21 cellular contexts compared by ENCODE assay signal in the genomic region with DNA sequence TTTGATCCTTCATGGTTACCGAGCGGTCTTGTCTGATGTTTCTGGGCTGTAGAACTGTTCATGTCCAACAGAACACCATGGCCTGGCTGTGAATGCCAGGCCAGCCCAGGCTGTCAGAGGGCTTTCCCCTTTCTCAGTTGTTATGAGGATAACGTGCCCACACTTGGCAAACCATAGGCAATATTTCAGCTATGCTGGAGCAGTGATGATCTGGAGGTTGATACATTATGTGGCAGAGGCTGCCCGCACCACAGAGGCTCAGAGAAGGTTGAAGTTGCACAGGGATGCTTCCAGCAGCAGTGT.
"Had no signal": no experiment of that assay in that cellular context is flagged by ENCODE, and none has a peak within 500 bp of the region (broad histone marks: within the 10 kb centered on the region; RNA-seq: fewer than 3 reads in every experiment).

No MANE protein-coding gene starts in this region.

- H3K9me3 ChIP-seq: ascending aorta, ovary, psoas muscle, tibial artery, uterus had no signal

- H3K36me3 ChIP-seq: ascending aorta, ovary, tibial artery, uterus had no signal

- H3K27ac Mint-ChIP-seq: activated B cell treated with CpG ODN at 0.5 μM for 24 hours; activated naive CD4-positive, alpha-beta T cell treated with anti-CD3 and anti-CD28 coated beads for 36 hours; activated T-helper 17 cell treated with anti-CD3 and anti-CD28 coated beads, Interleukin-2, amount 50 U/mL, for 72 hours; natural killer cell; stimulated activated naive B cell treated with anti-CD40 and anti-IgM and Interleukin-4, amounts not matched to agents 10 μg/mL and 1 μg/mL and 100 μg/mL, for 72 hours had no signal

- H3K27me3 ChIP-seq: ascending aorta, ovary had no signal

- H3K27ac ChIP-seq: ascending aorta, ovary, psoas muscle, SK-N-MC, tibial artery, uterus had no signal

- H3K4me1 ChIP-seq: ascending aorta, psoas muscle, tibial artery, uterus had no signal

- ATAC-seq: activated T-helper 17 cell treated with anti-CD3 and anti-CD28 coated beads, Interleukin-2, amount 50 U/mL, for 72 hours; left ventricle myocardium superior; natural killer cell; psoas muscle; sciatic nerve; stimulated activated naive B cell treated with anti-CD40 and anti-IgM and Interleukin-4, amounts not matched to agents 10 μg/mL and 1 μg/mL and 100 μg/mL, for 72 hours had no signal

- H3K4me3 ChIP-seq: ascending aorta, ovary, psoas muscle, SK-N-MC, tibial artery, uterus had no signal

- H3K9me3 Mint-ChIP-seq: activated B cell treated with CpG ODN at 0.5 μM for 24 hours; activated naive CD4-positive, alpha-beta T cell treated with anti-CD3 and anti-CD28 coated beads for 36 hours; activated T-helper 17 cell treated with anti-CD3 and anti-CD28 coated beads, Interleukin-2, amount 50 U/mL, for 72 hours; immature natural killer cell; natural killer cell; stimulated activated naive B cell treated with anti-CD40 and anti-IgM and Interleukin-4, amounts not matched to agents 10 μg/mL and 1 μg/mL and 100 μg/mL, for 72 hours had no signal

- DNase-seq: activated B cell treated with CpG ODN at 0.5 μM for 24 hours; activated CD4-positive, alpha-beta T cell treated with anti-CD3 and anti-CD28 coated beads, Interleukin-2, amount 50 U/mL, for 1 hour; activated naive CD4-positive, alpha-beta T cell treated with anti-CD3 and anti-CD28 coated beads for 36 hours; activated T-cell treated with anti-CD3 and anti-CD28 coated beads for 4 hours; cerebellar nuclear complex; dermis blood vessel endothelial cell; effector memory CD4-positive, alpha-beta T cell; immature natural killer cell; kidney glomerular epithelial cell; left ventricle myocardium superior; mesenchymal stem cell; psoas muscle; stimulated activated naive B cell treated with anti-CD40 and anti-IgM and Interleukin-4, amounts not matched to agents 10 μg/mL and 1 μg/mL and 100 μg/mL, for 72 hours; uterus had no signal

- H3K36me3 Mint-ChIP-seq: immature natural killer cell; natural killer cell; stimulated activated naive B cell treated with anti-CD40 and anti-IgM and Interleukin-4, amounts not matched to agents 10 μg/mL and 1 μg/mL and 100 μg/mL, for 72 hours had no signal

- H3K27me3 Mint-ChIP-seq: activated T-helper 17 cell treated with anti-CD3 and anti-CD28 coated beads, Interleukin-2, amount 50 U/mL, for 72 hours had no signal

- H3K4me3 Mint-ChIP-seq: activated B cell treated with CpG ODN at 0.5 μM for 24 hours; activated naive CD4-positive, alpha-beta T cell treated with anti-CD3 and anti-CD28 coated beads for 36 hours; activated T-helper 17 cell treated with anti-CD3 and anti-CD28 coated beads, Interleukin-2, amount 50 U/mL, for 72 hours; immature natural killer cell; natural killer cell; stimulated activated naive B cell treated with anti-CD40 and anti-IgM and Interleukin-4, amounts not matched to agents 10 μg/mL and 1 μg/mL and 100 μg/mL, for 72 hours had no signal
